Comparison of ENCODE assay signal across 17 cellular contexts in the genomic region with DNA sequence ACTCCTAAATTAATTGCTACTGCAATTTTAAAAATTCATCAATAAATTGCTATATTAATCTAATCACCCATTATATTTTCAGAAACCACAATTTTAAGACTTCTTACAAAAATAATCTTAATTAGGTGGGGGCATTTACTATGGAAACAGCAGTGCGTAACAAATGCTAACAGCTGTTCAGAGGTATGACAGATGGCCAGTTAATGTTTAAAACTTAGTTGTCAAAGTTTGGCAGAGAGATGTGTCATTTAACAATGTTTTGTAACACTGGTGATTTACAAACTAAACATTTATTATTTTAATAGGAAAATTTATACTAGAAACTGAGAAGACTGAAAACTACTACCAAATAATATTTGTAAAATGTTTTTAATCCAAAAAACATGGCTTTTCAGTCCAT.
A peak's percentile ranks its signal among the peaks of the same experiment; 100 is the strongest.
DNase-seq lines count a peak whose midpoint lies in the region; FAIRE-seq lines count a peak whose summit lies in the region.
"Had no signal": no experiment of that assay in that cellular context is flagged by ENCODE, and none has a peak within 500 bp of the region (broad histone marks: within the 10 kb centered on the region; RNA-seq: fewer than 3 reads in every experiment).

No MANE protein-coding gene starts in this region.

- DNase-seq in NCI-H524 treated with DMSO at 0.1 percent for 48 hours (lab: John Stamatoyannopoulos, UW) (peak; percentile 58), glomerular visceral epithelial cell (ENCODE audit: extremely low spot score) (peak; percentile 15), small intestine (no peak), putamen (ENCODE audit: low spot score) (no peak), NOMO-1 treated with dmso at 0.1 percent for 144 hours (lab: John Stamatoyannopoulos, UW; ENCODE audit: unreplicated experiment) (no peak), mesenteric fat pad (ENCODE audit: low spot score) (no peak)
- DNase-seq: CD8-positive, alpha-beta memory T cell; GF-D8; Karpas-422; NCI-H1105; NCI-H187; Peyer's patch; Right ventricle myocardium superior; T-helper 1 cell had no signal

- peak overlapping the region; percentile 59 for H3K27ac ChIP-seq in HUES48 (ENCODE audit: low read depth, low read length)
- no peak overlapping the region for H3K27ac ChIP-seq in small intestine (ENCODE audit: low read depth in 1 of 2, low read length in 1 of 2)
- H3K27ac ChIP-seq: BLaER1 had no signal

- H3K4me1 ChIP-seq in HUES48 (ENCODE audit: control insufficient read depth, insufficient read depth, low read length) (peaks cover 47% of the 10 kb centered on the region), small intestine (ENCODE audit: control insufficient read depth in 2 of 2, insufficient read depth in 1 of 2, low read depth in 1 of 2, low read length in 1 of 2) (no peaks in the 10 kb centered on the region)
- H3K4me1 ChIP-seq: BLaER1, Peyer's patch had no signal

- WGBS in small intestine, 3 donors = 65 to 86% (median 73%) methylated on average over 1 of the region's 1 CpG

- H3K27me3 ChIP-seq in HUES48 (ENCODE audit: control insufficient read depth, insufficient read depth, low read length) = no peaks in the 10 kb centered on the region
- no peaks in the 10 kb centered on the region for H3K27me3 ChIP-seq in small intestine (ENCODE audit: control insufficient read depth in 2 of 2, insufficient read depth in 2 of 2, low read length in 2 of 2)
- H3K27me3 ChIP-seq: Peyer's patch had no signal

- H3K36me3 ChIP-seq in HUES48 (ENCODE audit: control insufficient read depth, insufficient read depth, low read length) (no peaks in the 10 kb centered on the region), small intestine (ENCODE audit: control insufficient read depth in 2 of 2, insufficient read depth in 2 of 2, low read length in 2 of 2) (no peaks in the 10 kb centered on the region)
- H3K36me3 ChIP-seq: BLaER1, Peyer's patch had no signal

- peak; percentile 76 for FAIRE-seq in small intestine (lab: Jason Lieb, UNC)
- FAIRE-seq: GM12891 had no signal

- H3K4me3 ChIP-seq in HUES48 (ENCODE audit: low read depth, low read length) (no peak overlapping the region), small intestine (ENCODE audit: low read depth in 1 of 2, low read length in 2 of 2) (no peak overlapping the region)
- H3K4me3 ChIP-seq: BLaER1, Peyer's patch had no signal

- no peak overlapping the region for H3K9ac ChIP-seq in HUES48 (ENCODE audit: low read depth, low read length)
- H3K9ac ChIP-seq: BLaER1 had no signal

- H3K9me3 ChIP-seq in HUES48 (ENCODE audit: control insufficient read depth, insufficient read depth, low read length) (no peaks in the 10 kb centered on the region), small intestine (ENCODE audit: control insufficient read depth, low read depth) (no peaks in the 10 kb centered on the region)
- H3K9me3 ChIP-seq: BLaER1, Peyer's patch had no signal

Comparison
In these comparisons a context has a peak if more than half of its experiments do, and no peak if none do; other contexts are left out.
1. DNase-seq: peak in NCI-H524 treated with DMSO at 0.1 percent for 48 hours (single experiment) and glomerular visceral epithelial cell (single experiment); none in small intestine (single experiment), putamen (single experiment), NOMO-1 treated with dmso at 0.1 percent for 144 hours (single experiment) and mesenteric fat pad (single experiment).